10 cellular contexts compared by ENCODE assay signal in genomic region chr3:50620420-50620819, GRCh38. TPM values are rescaled to one million over a fixed set of nuclear protein-coding genes. Genes with fewer than 3 reads are reported as not detected.
A peak's percentile ranks its signal among the peaks of the same experiment; 100 is the strongest.
DNase-seq lines count a peak whose midpoint lies in the region; ATAC-seq and TF ChIP-seq lines count a peak whose summit lies in the region.
"Had no signal": no experiment of that assay in that cellular context is flagged by ENCODE, and none has a peak within 500 bp of the region (broad histone marks: within the 10 kb centered on the region; RNA-seq: fewer than 3 reads in every experiment).

No MANE protein-coding gene starts in this region.

- no peak for TF ChIP-seq RAD21 in HCT116 (IDR thresholded peaks at IDR 0.05; ENCODE audit: low read depth)

- H3K27ac ChIP-seq in HCT116 (ENCODE audit: low read depth, low read length) = 0 out of 2 replicates have a peak overlapping the region, but pooled peaks have one; percentile 9
- peak overlapping the region; percentile 96 for H3K27ac ChIP-seq in VCaP
- H3K27ac ChIP-seq in left lung = peak overlapping the region; percentile 53 to 97

- CTCF ChIA-PET in HCT116 (lab: Charles Lee) = interaction anchor here (1.8 kb wide), 1 partner anchor 32 kb away, joined by 10 read pairs; no protein-coding TSS in a partner anchor

- TF ChIP-seq CTCF in HCT116 (IDR thresholded peaks at IDR 0.05 in 2 of 3, conservative IDR thresholded peaks at IDR 0.05 in 1 of 3; ENCODE audit: borderline replicate concordance in 1 of 3, insufficient read depth in 1 of 3, low read depth in 2 of 3, low read length in 2 of 3) (0 out of 6 replicates have a peak, but pooled peaks of 1 of the 3 experiments have one; percentile 6), VCaP (conservative IDR thresholded peaks at IDR 0.05) (no peak), left lung (IDR thresholded peaks at IDR 0.05) (no peak)

- peaks cover 79% of the 10 kb centered on the region for H3K79me2 ChIP-seq in HCT116 (ENCODE audit: insufficient read depth, low read length)

- H2AFZ ChIP-seq in HCT116 (ENCODE audit: low read depth, low read length, poor library complexity, severe bottlenecking) = no peak overlapping the region

- no peak for TF ChIP-seq POLR2A in HCT116 (IDR thresholded peaks at IDR 0.05; ENCODE audit: borderline replicate concordance, extremely low read depth, insufficient read depth, insufficient read length)

- H3K27me3 ChIP-seq in HCT116 (ENCODE audit: insufficient read depth, low read length) (no peaks in the 10 kb centered on the region), left lung (no peaks in the 10 kb centered on the region)

- peak overlapping the region; percentile 32 for H3K4me2 ChIP-seq in HCT116 (ENCODE audit: low read length)

- H3K36me3 ChIP-seq in HCT116 (ENCODE audit: control insufficient read depth in 1 of 2, insufficient read depth in 2 of 2, low read length in 2 of 2) (peaks cover 0 to 17% of the 10 kb centered on the region in 2 experiments; a peak in 1 of 4 replicates), left lung (peaks cover 0 to 10% of the 10 kb centered on the region in 2 donors)

- intact Hi-C loops in HCT116 (cut with micrococcal nuclease) (no loop called here), left lung (cut with DNase I) (no loop called here)

- H3K4me3 ChIP-seq in HCT116 (replicated peaks in 1 of 2; ENCODE audit: low read depth in 1 of 2, low read length in 2 of 2) (no peak overlapping the region), left lung (peak overlapping the region in 1 of 2 donors; percentile 90)

- H3K4me1 ChIP-seq in HCT116 (ENCODE audit: control insufficient read depth in 1 of 2, insufficient read depth in 2 of 2, low read length in 2 of 2) (peaks cover 35 to 76% of the 10 kb centered on the region in 2 experiments), left lung (peaks cover 27 to 85% of the 10 kb centered on the region in 2 donors)

- H4K20me1 ChIP-seq in HCT116 (ENCODE audit: insufficient read depth) = no peaks in the 10 kb centered on the region

- DNase-seq in Ammon's horn (ENCODE audit: low spot score) = peak; percentile 77
- no peak for DNase-seq in HCT116 (ENCODE audit: low read depth, low spot score)
- no peak for DNase-seq in left lung
- DNase-seq in EL = no peak
- DNase-seq: NCI-H226 had no signal

- ATAC-seq in HCT116 (no peak), left lung (no peak), GM18867 (IDR thresholded peaks at IDR 0.05; ENCODE audit: unreplicated experiment) (no peak), GM19463 (IDR thresholded peaks at IDR 0.05; ENCODE audit: unreplicated experiment) (no peak), SK-N-SH treated with all-trans-retinoic acid at 6 μM for 48 hours (no peak)

- no peak overlapping the region for H3K9ac ChIP-seq in HCT116 (ENCODE audit: low read length)

- POLR2A ChIA-PET in HCT116 (lab: Charles Lee) = no interaction called here

- BruUV-seq in HCT116 (replicated peaks; lab: Mats Ljungman, UMichigan) = no TSS peak

- RAD21 ChIA-PET in HCT116 (lab: Charles Lee; ENCODE audit: low non-redundant PET in 1 of 2, low total read pairs in 2 of 2, uncharacterized antibody in 2 of 2, unreplicated experiment in 2 of 2) = no interaction called here

- H3K9me3 ChIP-seq in HCT116 (ENCODE audit: control insufficient read depth in 1 of 2, insufficient read depth in 1 of 2, low read depth in 1 of 2, low read length in 2 of 2) (no peaks in the 10 kb centered on the region), left lung (no peaks in the 10 kb centered on the region)

- no peaks in the 10 kb centered on the region for H3K9me2 ChIP-seq in HCT116 (ENCODE audit: insufficient read depth)

TF ChIP-seq in HCT116, 20 proteins besides CTCF, POLR2A, EP300 and RAD21 (continues in another document):
- TF ChIP-seq ATF3 (IDR thresholded peaks at IDR 0.05) = no peak
- TF ChIP-seq EZH2phosphoT487 (IDR thresholded peaks at IDR 0.05; ENCODE audit: borderline replicate concordance) = no peak
- TF ChIP-seq SRF (IDR thresholded peaks at IDR 0.05; ENCODE audit: low read depth) = no peak
- no peak for TF ChIP-seq EGR1 (IDR thresholded peaks at IDR 0.05; ENCODE audit: low read depth)
- TF ChIP-seq TCF7L2 (IDR thresholded peaks at IDR 0.05; ENCODE audit: borderline replicate concordance, extremely low read depth, insufficient read depth, insufficient read length) = no peak
- no peak for TF ChIP-seq ZFX (IDR thresholded peaks at IDR 0.05)
- TF ChIP-seq, protein P1, sequence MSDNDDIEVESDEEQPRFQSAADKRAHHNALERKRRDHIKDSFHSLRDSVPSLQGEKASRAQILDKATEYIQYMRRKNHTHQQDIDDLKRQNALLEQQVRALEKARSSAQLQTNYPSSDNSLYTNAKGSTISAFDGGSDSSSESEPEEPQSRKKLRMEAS (IDR thresholded peaks at IDR 0.05) = no peak
- no peak for TF ChIP-seq FOSL1 (IDR thresholded peaks at IDR 0.05; ENCODE audit: low read depth)
- no peak for TF ChIP-seq ZBTB33 (IDR thresholded peaks at IDR 0.05; ENCODE audit: extremely low read depth, insufficient replicate concordance, low read length)
- TF ChIP-seq CBX3 (IDR thresholded peaks at IDR 0.05; ENCODE audit: low read depth) = no peak
- TF ChIP-seq CEBPB (IDR thresholded peaks at IDR 0.05; ENCODE audit: low read depth) = no peak
- no peak for TF ChIP-seq POLR2AphosphoS5 (IDR thresholded peaks at IDR 0.05; ENCODE audit: low read depth, low read length)

TF ChIP-seq in SK-N-SH treated with all-trans-retinoic acid at 6 μM for 48 hours, 23 proteins besides CTCF, POLR2A, EP300 and RAD21 (continues in another document):
- TF ChIP-seq ZNF565 (CRISPR knock-in tag; conservative IDR thresholded peaks at IDR 0.05; ENCODE audit: low read depth) (no peak), ZC3H10 (CRISPR knock-in tag; IDR thresholded peaks at IDR 0.05) (no peak), SNAI2 (CRISPR knock-in tag; IDR thresholded peaks at IDR 0.05) (no peak), POU6F1 (CRISPR knock-in tag; IDR thresholded peaks at IDR 0.05; ENCODE audit: borderline replicate concordance, low read depth) (no peak), ESRRG (CRISPR knock-in tag; IDR thresholded peaks at IDR 0.05) (no peak), ISL1 (CRISPR knock-in tag; IDR thresholded peaks at IDR 0.05) (no peak), ARNTL (CRISPR knock-in tag; IDR thresholded peaks at IDR 0.05; ENCODE audit: borderline replicate concordance, low read depth) (no peak), TOX (CRISPR knock-in tag; IDR thresholded peaks at IDR 0.05; ENCODE audit: borderline replicate concordance) (no peak), ZNF70 (CRISPR knock-in tag; IDR thresholded peaks at IDR 0.05) (no peak), ZFP3 (CRISPR knock-in tag; IDR thresholded peaks at IDR 0.05) (no peak)
- TF ChIP-seq, protein P2, sequence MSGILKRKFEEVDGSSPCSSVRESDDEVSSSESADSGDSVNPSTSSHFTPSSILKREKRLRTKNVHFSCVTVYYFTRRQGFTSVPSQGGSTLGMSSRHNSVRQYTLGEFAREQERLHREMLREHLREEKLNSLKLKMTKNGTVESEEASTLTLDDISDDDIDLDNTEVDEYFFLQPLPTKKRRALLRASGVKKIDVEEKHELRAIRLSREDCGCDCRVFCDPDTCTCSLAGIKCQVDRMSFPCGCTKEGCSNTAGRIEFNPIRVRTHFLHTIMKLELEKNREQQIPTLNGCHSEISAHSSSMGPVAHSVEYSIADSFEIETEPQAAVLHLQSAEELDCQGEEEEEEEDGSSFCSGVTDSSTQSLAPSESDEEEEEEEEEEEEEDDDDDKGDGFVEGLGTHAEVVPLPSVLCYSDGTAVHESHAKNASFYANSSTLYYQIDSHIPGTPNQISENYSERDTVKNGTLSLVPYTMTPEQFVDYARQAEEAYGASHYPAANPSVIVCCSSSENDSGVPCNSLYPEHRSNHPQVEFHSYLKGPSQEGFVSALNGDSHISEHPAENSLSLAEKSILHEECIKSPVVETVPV (CRISPR knock-in tag; IDR thresholded peaks at IDR 0.05) = no peak
- TF ChIP-seq, protein P3, sequence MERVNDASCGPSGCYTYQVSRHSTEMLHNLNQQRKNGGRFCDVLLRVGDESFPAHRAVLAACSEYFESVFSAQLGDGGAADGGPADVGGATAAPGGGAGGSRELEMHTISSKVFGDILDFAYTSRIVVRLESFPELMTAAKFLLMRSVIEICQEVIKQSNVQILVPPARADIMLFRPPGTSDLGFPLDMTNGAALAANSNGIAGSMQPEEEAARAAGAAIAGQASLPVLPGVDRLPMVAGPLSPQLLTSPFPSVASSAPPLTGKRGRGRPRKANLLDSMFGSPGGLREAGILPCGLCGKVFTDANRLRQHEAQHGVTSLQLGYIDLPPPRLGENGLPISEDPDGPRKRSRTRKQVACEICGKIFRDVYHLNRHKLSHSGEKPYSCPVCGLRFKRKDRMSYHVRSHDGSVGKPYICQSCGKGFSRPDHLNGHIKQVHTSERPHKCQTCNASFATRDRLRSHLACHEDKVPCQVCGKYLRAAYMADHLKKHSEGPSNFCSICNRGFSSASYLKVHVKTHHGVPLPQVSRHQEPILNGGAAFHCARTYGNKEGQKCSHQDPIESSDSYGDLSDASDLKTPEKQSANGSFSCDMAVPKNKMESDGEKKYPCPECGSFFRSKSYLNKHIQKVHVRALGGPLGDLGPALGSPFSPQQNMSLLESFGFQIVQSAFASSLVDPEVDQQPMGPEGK (CRISPR knock-in tag; IDR thresholded peaks at IDR 0.05; ENCODE audit: borderline replicate concordance) = no peak

RNA-seq across cellular contexts. Expression of gene MAPKAPK3, which starts 3.5 kb away (rescaled TPM):
- total RNA-seq in HCT116 (2021; ENCODE audit: unreplicated experiment) = 87.3 TPM
- 79.5 and 97.2 TPM in 2 replicates for polyA plus RNA-seq in HCT116 (2012)
- 100 to 1,000 TPM in 1 of 2 donors, 10 to 100 TPM in 1; 98.6 to 118 TPM for total RNA-seq in left lung

RNA-seq across cellular contexts. Expression of gene CISH, which starts 8.8 kb away (rescaled TPM):
- total RNA-seq in HCT116 (2021; ENCODE audit: unreplicated experiment) = 4.5 TPM
- 5.0 and 5.1 TPM in 2 replicates for polyA plus RNA-seq in HCT116 (2012)
- 10 to 100 TPM; 42.5 to 55.2 TPM for total RNA-seq in left lung

RNA-seq across cellular contexts. Expression of gene HEMK1, which starts 51.1 kb away (rescaled TPM):
- total RNA-seq in HCT116 (2021; ENCODE audit: unreplicated experiment) (20.5 TPM), left lung (10 to 100 TPM; 24.0 to 27.6 TPM)
- 11.3 and 15.1 TPM in 2 replicates for polyA plus RNA-seq in HCT116 (2012)

RNA-seq across cellular contexts. Expression of gene C3orf18, which starts 52.9 kb away (rescaled TPM):
- total RNA-seq in HCT116 (2021; ENCODE audit: unreplicated experiment) = 10.1 TPM
- 9.5 and 10.5 TPM in 2 replicates for polyA plus RNA-seq in HCT116 (2012)
- 1 to 10 TPM; 6.2 to 6.6 TPM for total RNA-seq in left lung

RNA-seq across cellular contexts. Expression of gene DOCK3, which starts 54.3 kb away (rescaled TPM):
- total RNA-seq in HCT116 (2021; ENCODE audit: unreplicated experiment) (4.2 TPM), left lung (1 to 10 TPM in 1 of 2 donors, under 1 TPM in 1; 0.34 to 1.4 TPM)
- polyA plus RNA-seq in HCT116 (2012) = 3.2 and 3.5 TPM in 2 replicates
- total RNA-seq: lung microvascular endothelial cell had no signal

Comparison
In these comparisons a context has a peak if more than half of its experiments do, and no peak if none do; other contexts are left out.
1. H3K27ac ChIP-seq: peak in every context shown above with its lines; median percentile 96 in VCaP; 75 in left lung; 9 in HCT116.